Comparison of ENCODE assay signal across 8 cellular contexts in the genomic region with DNA sequence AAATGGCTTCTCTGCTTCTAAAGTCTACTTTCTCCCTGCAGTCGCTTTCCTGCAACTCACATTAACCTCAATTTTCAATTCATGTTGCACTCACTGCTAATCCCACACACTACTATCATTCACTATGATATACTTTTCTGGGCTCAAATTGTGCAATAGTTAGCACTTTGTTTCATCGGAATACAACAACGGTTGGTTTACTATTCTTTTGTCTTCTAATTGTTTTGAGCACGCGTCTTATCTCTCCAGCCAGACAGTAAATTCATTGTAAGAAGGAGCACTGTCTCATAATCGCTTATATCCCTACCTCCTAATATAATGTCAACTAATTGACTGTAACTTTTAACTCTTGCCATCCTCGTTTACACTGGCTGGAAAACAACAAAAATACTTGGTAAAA. TPM values are rescaled to one million over a fixed set of nuclear protein-coding genes. Genes with fewer than 3 reads are reported as not detected.
"Had no signal": no experiment of that assay in that cellular context is flagged by ENCODE, and none has a peak within 500 bp of the region (broad histone marks: within the 10 kb centered on the region; RNA-seq: fewer than 3 reads in every experiment).

No MANE protein-coding gene starts in this region.

- H3K9ac ChIP-seq: KMS-11 had no signal

- ATAC-seq: GM23338 had no signal

- DNase-seq: H9, HCEC 1CT, KBM-7 had no signal

- H3K4me2 ChIP-seq: GM23338, KMS-11 had no signal

- FAIRE-seq: H1, H54, HTR-8/SVneo had no signal

- H3K27ac ChIP-seq: KMS-11 had no signal

- H2AFZ ChIP-seq: GM23338 had no signal

- H3K4me3 ChIP-seq: GM23338 had no signal

RNA-seq across cellular contexts. Expression of gene PALMD, which starts 3.9 kb away (rescaled TPM):
- total RNA-seq: GM23338, H1, H9 had no signal
- polyA plus RNA-seq: GM23338, H1 had no signal
